In the genomic region with DNA sequence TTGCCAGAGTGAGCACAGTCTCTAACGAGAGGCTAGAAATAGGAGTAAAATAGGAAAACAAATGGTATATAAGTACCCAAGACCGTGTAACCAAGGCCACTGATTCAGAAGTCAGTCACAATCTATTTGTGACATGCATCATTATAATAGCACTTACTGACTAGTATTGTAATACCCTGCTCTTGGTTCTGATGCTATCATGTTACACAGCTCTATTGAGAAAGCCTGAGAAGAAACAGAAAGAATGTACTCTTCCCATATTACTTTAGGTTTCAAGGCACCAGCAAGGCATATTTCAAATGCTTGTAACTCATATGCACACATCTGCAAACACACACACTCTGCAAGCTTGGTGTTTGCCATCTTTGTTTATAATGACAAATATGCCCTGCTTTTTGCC, we compare ENCODE assay signal across 1 cellular context.
TF ChIP-seq lines count a peak whose summit lies in the region.

No MANE protein-coding gene starts in this region.

TF ChIP-seq in SK-N-SH, 30 proteins besides CTCF, POLR2A, EP300 and RAD21 (continued from another document):
- TF ChIP-seq ZBTB33 (IDR thresholded peaks at IDR 0.05; ENCODE audit: borderline replicate concordance, low read depth) = 0 out of 2 replicates have a peak, but pooled peaks have one; percentile 1
- TF ChIP-seq TAF1 (IDR thresholded peaks at IDR 0.05; ENCODE audit: borderline replicate concordance, low read depth, low read length) = no peak
- TF ChIP-seq, protein P1, sequence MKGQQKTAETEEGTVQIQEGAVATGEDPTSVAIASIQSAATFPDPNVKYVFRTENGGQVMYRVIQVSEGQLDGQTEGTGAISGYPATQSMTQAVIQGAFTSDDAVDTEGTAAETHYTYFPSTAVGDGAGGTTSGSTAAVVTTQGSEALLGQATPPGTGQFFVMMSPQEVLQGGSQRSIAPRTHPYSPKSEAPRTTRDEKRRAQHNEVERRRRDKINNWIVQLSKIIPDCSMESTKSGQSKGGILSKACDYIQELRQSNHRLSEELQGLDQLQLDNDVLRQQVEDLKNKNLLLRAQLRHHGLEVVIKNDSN (IDR thresholded peaks at IDR 0.05; ENCODE audit: borderline replicate concordance, low read depth) = no peak
- TF ChIP-seq SIN3A (IDR thresholded peaks at IDR 0.05; ENCODE audit: borderline replicate concordance, low read depth, low read length) = 0 out of 2 replicates have a peak, but pooled peaks have one; percentile 17
- TF ChIP-seq MAX (IDR thresholded peaks at IDR 0.05; ENCODE audit: low read depth) = 0 out of 2 replicates have a peak, but pooled peaks have one; percentile 8
- no peak for TF ChIP-seq RFX5 (IDR thresholded peaks at IDR 0.05; ENCODE audit: low read length)
- TF ChIP-seq FOXM1 (IDR thresholded peaks at IDR 0.05; ENCODE audit: low read depth) = no peak
TF ChIP-seq in SK-N-SH: peak in this region for 4.
